Comparison of ENCODE assay signal across 7 cellular contexts in the genomic region with DNA sequence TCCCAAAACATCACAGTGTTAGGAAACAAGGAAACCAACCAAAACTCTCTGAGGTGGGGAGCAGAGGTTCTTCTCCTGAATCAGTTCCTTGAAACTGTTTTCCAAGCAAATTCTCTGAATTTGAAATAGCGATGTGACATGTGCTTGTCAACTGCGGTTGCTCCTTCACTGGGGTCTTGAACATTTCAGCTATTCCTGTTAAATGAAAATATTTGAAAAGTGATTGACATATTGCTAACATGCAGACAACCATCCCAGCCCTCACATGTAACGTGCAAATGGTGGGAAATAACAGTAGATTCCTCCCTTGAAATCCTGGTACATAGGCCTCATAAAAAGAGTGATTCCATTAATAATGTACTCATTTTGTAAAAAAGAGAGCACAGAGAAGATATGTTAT.
"Had no signal": no experiment of that assay in that cellular context is flagged by ENCODE, and none has a peak within 500 bp of the region (broad histone marks: within the 10 kb centered on the region; RNA-seq: fewer than 3 reads in every experiment).

No MANE protein-coding gene starts in this region.

- H2AFZ ChIP-seq: GM23338 had no signal

- H3K4me2 ChIP-seq: GM23338 had no signal

- H3K27ac ChIP-seq: HL-60 had no signal

- ATAC-seq: GM23338, HepG2 had no signal

- DNase-seq: H9, HCEC 1CT, HFFc6, KBM-7 had no signal

- H3K4me3 ChIP-seq: GM23338 had no signal
